7 cellular contexts compared by ENCODE assay signal in genomic region chr1:214281030-214281901, GRCh38. TPM values are rescaled to one million over a fixed set of nuclear protein-coding genes. Genes with fewer than 3 reads are reported as not detected.
DNase-seq lines count a peak whose midpoint lies in the region; ATAC-seq, FAIRE-seq and TF ChIP-seq lines count a peak whose summit lies in the region.

Gene SMYD2, plus strand, starts transcription at chr1:214281159. Its CDS starts 96 bp downstream, at chr1:214281255.

- H2AFZ ChIP-seq in GM12878 (ENCODE audit: control insufficient read depth, low read depth, low read length), result peak within 1 kb of the TSS; percentile 90

- no peak for TF ChIP-seq CTCF in GM12878 (IDR thresholded peaks at IDR 0.05 in 2 of 3, conservative IDR thresholded peaks at IDR 0.05 in 1 of 3; ENCODE audit: control insufficient read depth in 2 of 3, extremely low read depth in 1 of 3, insufficient read depth in 1 of 3, low read depth in 3 of 3, low read length in 3 of 3)
- TF ChIP-seq CTCF in gastrocnemius medialis (IDR thresholded peaks at IDR 0.05 in 4 of 5, conservative IDR thresholded peaks at IDR 0.05 in 1 of 5), result no peak

- peaks cover 15% of the 10 kb centered on the region for H3K79me2 ChIP-seq in GM12878 (ENCODE audit: control insufficient read depth, insufficient read depth, low read length)

- no TSS peak for BruUV-seq in GM12878 (replicated peaks; lab: Mats Ljungman, UMichigan)

- peak within 1 kb of the TSS; percentile 91 for H3K4me2 ChIP-seq in GM12878 (ENCODE audit: control insufficient read depth, insufficient read depth)

- intact Hi-C loops in GM12878 (cut with micrococcal nuclease; ENCODE audit: unreplicated experiment) (loop anchor here (5.0 kb wide), 1 partner anchor 41 kb away; no protein-coding TSS in a partner anchor), gastrocnemius medialis (cut with DNase I; ENCODE audit: low total_unique reads) (loop anchor here (5.0 kb wide), 1 partner anchor 36 kb away; no protein-coding TSS in a partner anchor)

- H3K27ac ChIP-seq in GM12878 (ENCODE audit: control insufficient read depth, insufficient read depth), result peak within 1 kb of the TSS; percentile 71
- peak within 1 kb of the TSS; percentile 90 to 98 (median 94) for H3K27ac ChIP-seq in gastrocnemius medialis

- H3K9me3 ChIP-seq in GM12878 (replicated peaks; ENCODE audit: control insufficient read depth, insufficient read depth, low read length), result no peaks in the 10 kb centered on the region; the same call in 2 of the 3 replicates
- H3K9me3 ChIP-seq in gastrocnemius medialis, result no peaks in the 10 kb centered on the region

- peak within 1 kb of the TSS; percentile 85 for H3K9ac ChIP-seq in GM12878 (ENCODE audit: control insufficient read depth, insufficient read depth, low read length)

- peak within 1 kb of the TSS; percentile 90 for H3K4me3 ChIP-seq in GM12878
- peak within 1 kb of the TSS; percentile 73 for H3K4me3 ChIP-seq in iPS-11a (ENCODE audit: low read depth, low read length)
- peak within 1 kb of the TSS; percentile 71 to 94 (median 83) for H3K4me3 ChIP-seq in gastrocnemius medialis

- FAIRE-seq in GM12878 (lab: Jason Lieb, UNC), result no peak

- H3K4me1 ChIP-seq in GM12878 (ENCODE audit: control insufficient read depth, insufficient read depth, low read length) (no peaks in the 10 kb centered on the region; the same call in 1 of the 2 replicates), gastrocnemius medialis (peaks cover 15 to 19% of the 10 kb centered on the region in 2 donors)

- H3K27me3 ChIP-seq in GM12878 (replicated peaks in 1 of 2; ENCODE audit: control insufficient read depth in 2 of 2, insufficient read depth in 2 of 2, low read length in 1 of 2) (no peaks in the 10 kb centered on the region), gastrocnemius medialis (no peaks in the 10 kb centered on the region)

- ATAC-seq in HG02623 (IDR thresholded peaks at IDR 0.05; ENCODE audit: unreplicated experiment) (peak; percentile 70), GM12878 (peak; percentile 86), gastrocnemius medialis (peak; percentile 83 to 87)

- peak; percentile 73 for TF ChIP-seq POLR2A in GM15510 (IDR thresholded peaks at IDR 0.05; ENCODE audit: borderline replicate concordance, extremely low read depth, insufficient read length)
- TF ChIP-seq POLR2A in GM12878 (IDR thresholded peaks at IDR 0.05; ENCODE audit: low read depth, low read length), result peak; percentile 75
- peak; percentile 90 to 96 for TF ChIP-seq POLR2A in gastrocnemius medialis (IDR thresholded peaks at IDR 0.05)

- RAD21 ChIA-PET in GM12878 (lab: Charles Lee; ENCODE audit: unreplicated experiment), result interaction anchor here (0.9 to 1.0 kb wide), 2 partner anchors 37 to 51 kb away, joined by 3 read pairs; no protein-coding TSS in a partner anchor

- POLR2A ChIA-PET in GM12878 (lab: Charles Lee), result interaction anchor here (0.6 to 0.7 kb wide), 2 partner anchors 70 to 1163 kb away, joined by 3 to 4 read pairs; no protein-coding TSS in a partner anchor

- DNase-seq in NCI-H1105 treated with DMSO at 0.1 percent for 48 hours (lab: John Stamatoyannopoulos, UW) (peak; percentile 77), T1000 (lab: John Stamatoyannopoulos, UW) (peak; percentile 67), GM12878 (ENCODE audit: low read depth, low spot score) (no peak), gastrocnemius medialis (peak; percentile 59 to 69)

- SMC1A ChIA-PET in GM12878 (lab: Charles Lee; ENCODE audit: uncharacterized antibody, unreplicated experiment), result interaction anchor here (1.2 kb wide), 1 partner anchor 14 kb away, joined by 3 read pairs; no protein-coding TSS in a partner anchor

- no peak for TF ChIP-seq RAD21 in GM12878 (IDR thresholded peaks at IDR 0.05; ENCODE audit: insufficient read depth, low read depth, low read length)

- in situ Hi-C loops in GM12878 (cut with MboI), result no loop called here
- in situ Hi-C loops in gastrocnemius medialis (cut with MboI; ENCODE audit: low sequenced_read_pairs in 4 of 4), result no loop called here

- under 1% methylated on average over 30 of the region's 98 CpGs for WGBS in GM12878 (ENCODE audit: insufficient coverage, insufficient replicate concordance, low lambda C conversion rate, missing lambda C conversion rate)

- no peak for TF ChIP-seq EP300 in GM12878 (IDR thresholded peaks at IDR 0.05; ENCODE audit: borderline replicate concordance in 1 of 2, control insufficient read depth in 1 of 2, low read depth in 2 of 2, low read length in 2 of 2)

- CTCF ChIA-PET in GM12878 (lab: Yijun Ruan, JAX), result interaction anchor here (0.6 to 6.6 kb wide), 5 partner anchors 10 to 51 kb away, joined by 3 to 47 read pairs (median 4); no protein-coding TSS in a partner anchor

- H4K20me1 ChIP-seq in GM12878 (ENCODE audit: control insufficient read depth, insufficient read depth), result no peaks in the 10 kb centered on the region

- no peaks in the 10 kb centered on the region for H3K36me3 ChIP-seq in GM12878 (ENCODE audit: control insufficient read depth in 2 of 2, insufficient read depth in 2 of 2, low read length in 1 of 2)
- no peaks in the 10 kb centered on the region for H3K36me3 ChIP-seq in gastrocnemius medialis

TF ChIP-seq in GM12878, 131 proteins besides CTCF, POLR2A, EP300 and RAD21 (continues in another document):
- peak; percentile 83; the same call in 1 of the 2 replicates for TF ChIP-seq RB1 (IDR thresholded peaks at IDR 0.05; ENCODE audit: borderline replicate concordance)
- no peak for TF ChIP-seq MYB (IDR thresholded peaks at IDR 0.05; ENCODE audit: borderline replicate concordance, low read depth, low read length)
- no peak for TF ChIP-seq WRNIP1 (IDR thresholded peaks at IDR 0.05; ENCODE audit: borderline replicate concordance, low read depth, low read length)
- TF ChIP-seq TAF1 (IDR thresholded peaks at IDR 0.05; ENCODE audit: borderline replicate concordance, low read depth, low read length), result peak; percentile 22; the same call in 1 of the 2 replicates
- peak; percentile 31 for TF ChIP-seq MEF2B (IDR thresholded peaks at IDR 0.05; ENCODE audit: partially characterized antibody, poor library complexity, severe bottlenecking)
- TF ChIP-seq GATAD2B (conservative IDR thresholded peaks at IDR 0.05; ENCODE audit: low read depth), result peak; percentile 83
- 0 out of 2 replicates have a peak, but pooled peaks have one; percentile 35 for TF ChIP-seq ZNF207 (IDR thresholded peaks at IDR 0.05; ENCODE audit: borderline replicate concordance)
- TF ChIP-seq MXI1 (IDR thresholded peaks at IDR 0.05; ENCODE audit: low read depth, low read length), result peak; percentile 81
- TF ChIP-seq E2F4 (IDR thresholded peaks at IDR 0.05; ENCODE audit: low read depth, low read length), result no peak
- peak; percentile 87 for TF ChIP-seq MAX (IDR thresholded peaks at IDR 0.05; ENCODE audit: low read depth, low read length)
- TF ChIP-seq CHD2 (IDR thresholded peaks at IDR 0.05; ENCODE audit: borderline replicate concordance, low read depth, low read length), result 0 out of 2 replicates have a peak, but pooled peaks have one; percentile 14
- 0 out of 2 replicates have a peak, but pooled peaks have one; percentile 12 for TF ChIP-seq RCOR1 (conservative IDR thresholded peaks at IDR 0.05; ENCODE audit: low read depth, low read length)
- TF ChIP-seq RUNX3 (IDR thresholded peaks at IDR 0.05; ENCODE audit: low read length), result 0 out of 2 replicates have a peak, but pooled peaks have one; percentile 13
- TF ChIP-seq YY1 (IDR thresholded peaks at IDR 0.05; ENCODE audit: low read depth, low read length), result peak; percentile 31; the same call in 1 of the 2 replicates
- TF ChIP-seq LARP7 (IDR thresholded peaks at IDR 0.05), result peak; percentile 43; the same call in 1 of the 2 replicates
- TF ChIP-seq SP1 (IDR thresholded peaks at IDR 0.05; ENCODE audit: low read depth, low read length), result no peak
- TF ChIP-seq SRF (IDR thresholded peaks at IDR 0.05; ENCODE audit: low read depth in 2 of 2, low read length in 2 of 2), result peak; percentile 70 to 82
- TF ChIP-seq IKZF1 (conservative IDR thresholded peaks at IDR 0.05), result peak; percentile 74
- no peak for TF ChIP-seq SREBF1 (IDR thresholded peaks at IDR 0.05; ENCODE audit: low read length)
- TF ChIP-seq NR2C2 (IDR thresholded peaks at IDR 0.05; ENCODE audit: borderline replicate concordance, control insufficient read depth, insufficient read length, low read depth), result no peak
- no peak for TF ChIP-seq STAT1 (conservative IDR thresholded peaks at IDR 0.05)
- 0 out of 2 replicates have a peak, but pooled peaks have one; percentile 55 for TF ChIP-seq SMARCA5 (IDR thresholded peaks at IDR 0.05)

RNA-seq across cellular contexts. Expression of gene SMYD2, which starts in this region (rescaled TPM):
- total RNA-seq in GM12878 (2013; cell fraction: nucleolus; rRNA removed), result 29.8 and 32.3 TPM in 2 replicates
- total RNA-seq in GM12878 (2014; rRNA removed), result 26.0 and 27.8 TPM in 2 replicates
- total RNA-seq in GM12878 (2014; rRNA removed; fragmentation: Illumina TruSeq; extraction: Trizol), result 26.1 and 26.9 TPM in 2 replicates
- total RNA-seq in GM12878 (2021), result 19.5 and 21.7 TPM in 2 replicates
- 14.0 TPM for polyA plus RNA-seq in GM12878 (2011; ENCODE audit: low read depth)
- polyA plus RNA-seq in GM12878 (2011; rRNA removed), result 55.7 and 78.1 TPM in 2 replicates
- 31.5 and 32.3 TPM in 2 replicates for polyA plus RNA-seq in GM12878 (2011; cell fraction: cytosol; rRNA removed)
- 48.8 and 56.5 TPM in 2 replicates for polyA plus RNA-seq in GM12878 (2011; cell fraction: nucleus; rRNA removed)
- polyA plus RNA-seq in GM12878 (2012), result 19.4 and 20.6 TPM in 2 replicates
- 30.1 and 33.8 TPM in 2 replicates for polyA plus RNA-seq in GM12878 (2014; fragmentation: Illumina TruSeq; extraction: Trizol)
- 10 to 100 TPM in 1 of 2 experiments, 1 to 10 TPM in 1; 8.3 to 17.0 TPM for polyA plus RNA-seq in GM12878 (2014; fragmentation: Nextera tagmentation; extraction: Ambion mirVana)
- polyA plus RNA-seq in GM12878 (2014; rRNA removed), result 23.8 and 25.0 TPM in 2 replicates
- 10 to 100 TPM; 34.5 to 36.1 TPM for polyA plus RNA-seq in GM12878 (2016; fragmentation: Nextera tagmentation; extraction: Ambion mirVana)
- 25.4 and 32.8 TPM in 2 replicates for polyA minus RNA-seq in GM12878 (2011; rRNA and poly(A)+ RNA removed)
- polyA minus RNA-seq in GM12878 (2011; cell fraction: cytosol; rRNA and poly(A)+ RNA removed), result 7.5 and 13.1 TPM in 2 replicates
- polyA minus RNA-seq in GM12878 (2011; cell fraction: nucleus; rRNA and poly(A)+ RNA removed), result 12.1 and 14.7 TPM in 2 replicates
- 100 to 1,000 TPM in 1 of 4 donors, 10 to 100 TPM in 3; 57.2 to 112 (median 80.4) TPM for total RNA-seq in gastrocnemius medialis
